Comparison of ENCODE assay signal across 1 cellular context in the genomic region with DNA sequence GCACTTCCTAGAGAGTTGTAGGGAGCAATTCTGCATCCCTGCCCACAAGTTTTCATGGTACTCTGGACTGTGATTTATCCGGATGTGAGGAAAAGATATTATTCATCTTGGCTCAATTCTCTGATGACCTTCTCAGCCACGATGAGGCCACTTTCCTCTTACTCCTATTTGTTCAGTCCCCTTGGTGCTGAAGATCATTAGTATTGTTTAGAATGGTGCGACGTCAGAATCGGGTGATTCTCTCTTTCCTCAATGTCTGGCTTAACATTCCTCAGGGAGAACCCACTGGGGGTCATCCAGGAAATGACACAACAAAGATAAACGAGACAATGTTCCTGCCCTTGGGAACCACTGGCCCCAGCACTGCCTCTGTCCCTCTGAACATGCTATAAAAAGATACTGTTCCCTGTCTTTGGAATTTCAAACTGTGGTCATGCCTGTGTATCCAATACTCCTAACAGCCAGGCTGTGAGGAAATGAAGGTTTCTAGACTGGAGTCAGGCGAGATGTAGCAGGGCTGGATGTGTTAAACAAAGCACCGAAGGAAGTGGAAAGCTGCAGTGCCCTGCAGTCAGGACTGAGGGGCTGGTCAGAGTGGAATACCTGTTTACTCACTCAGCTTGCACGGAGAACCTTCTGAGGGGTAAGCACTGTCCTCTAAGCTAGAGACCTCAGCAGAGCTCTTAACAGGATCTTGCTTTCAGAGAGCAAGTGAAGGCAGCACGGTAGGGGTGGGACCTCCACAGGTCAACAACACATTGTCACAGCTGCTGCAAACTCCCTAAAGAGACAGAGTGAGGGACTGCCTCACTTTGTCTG.
TF ChIP-seq lines count a peak whose summit lies in the region.

No MANE protein-coding gene starts in this region.

TF ChIP-seq in HepG2, 621 proteins besides CTCF, POLR2A, EP300 and RAD21 (continued from another document):
- TF ChIP-seq ESRRA (CRISPR knock-in tag; IDR thresholded peaks at IDR 0.05; ENCODE audit: low read depth) (no peak), ZNF547 (CRISPR knock-in tag; IDR thresholded peaks at IDR 0.05) (no peak), IKZF4 (CRISPR knock-in tag; IDR thresholded peaks at IDR 0.05; ENCODE audit: borderline replicate concordance, low read depth, not compliant biosample characterization) (no peak), ZNF20 (CRISPR knock-in tag; IDR thresholded peaks at IDR 0.05) (no peak), HNRNPH1 (optimal IDR thresholded peaks at IDR 0.05; ENCODE audit: low read depth, low read length) (no peak), HDAC2 (CRISPR knock-in tag; IDR thresholded peaks at IDR 0.05) (no peak), ISX (CRISPR knock-in tag; conservative IDR thresholded peaks at IDR 0.05) (no peak)
- TF ChIP-seq, protein P1, sequence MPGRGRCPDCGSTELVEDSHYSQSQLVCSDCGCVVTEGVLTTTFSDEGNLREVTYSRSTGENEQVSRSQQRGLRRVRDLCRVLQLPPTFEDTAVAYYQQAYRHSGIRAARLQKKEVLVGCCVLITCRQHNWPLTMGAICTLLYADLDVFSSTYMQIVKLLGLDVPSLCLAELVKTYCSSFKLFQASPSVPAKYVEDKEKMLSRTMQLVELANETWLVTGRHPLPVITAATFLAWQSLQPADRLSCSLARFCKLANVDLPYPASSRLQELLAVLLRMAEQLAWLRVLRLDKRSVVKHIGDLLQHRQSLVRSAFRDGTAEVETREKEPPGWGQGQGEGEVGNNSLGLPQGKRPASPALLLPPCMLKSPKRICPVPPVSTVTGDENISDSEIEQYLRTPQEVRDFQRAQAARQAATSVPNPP (CRISPR knock-in tag; IDR thresholded peaks at IDR 0.05): no peak
